22 cellular contexts compared by ENCODE assay signal in genomic region chr6:165939601-165940290, GRCh38.
"Had no signal": no experiment of that assay in that cellular context is flagged by ENCODE, and none has a peak within 500 bp of the region (broad histone marks: within the 10 kb centered on the region; RNA-seq: fewer than 3 reads in every experiment).

No MANE protein-coding gene starts in this region.

- H3K9ac ChIP-seq: KMS-11 had no signal

- H3K27ac ChIP-seq: body of pancreas, KMS-11, Peyer's patch, RWPE1, SJSA1 had no signal

- DNase-seq: activated CD4-positive, alpha-beta T cell treated with anti-CD3 and anti-CD28 coated beads for 48 hours; activated CD4-positive, alpha-beta T cell treated with anti-CD3 and anti-CD28 coated beads, Interleukin-2, amount 50 U/mL, for 4 hours; activated CD4-positive, CD25-positive, alpha-beta regulatory T cell treated with anti-CD3 and anti-CD28 coated beads, Interleukin-2, amount 50 U/mL, for 72 hours; activated CD8-positive, alpha-beta memory T cell treated with anti-CD3 and anti-CD28 coated beads, Interleukin-2, amount 50 U/mL, for 48 hours; activated CD8-positive, alpha-beta T cell treated with anti-CD3 and anti-CD28 coated beads, Interleukin-2, amount 10 ng/mL, durations not matched to agents 7 days and 5 days; activated T-cell treated with anti-CD3 and anti-CD28 coated beads, Interleukin-2, amount 50 U/mL, for 1 hour; aorta; body of pancreas; central memory CD4-positive, alpha-beta T cell; MM.1S; NCI-H1417; NCI-H1930; NCI-H2107; NCI-H510A treated with DMSO at 0.1 percent for 48 hours; NCI-H69; NK-92 treated with Interleukin-12 subunit alpha and Interleukin-12 subunit beta, amount 100 ng/mL, for 24 hours; OCI-M1; Peyer's patch; Right ventricle myocardium superior had no signal

- H3K36me3 ChIP-seq: Peyer's patch, SJSA1 had no signal

- H3K4me3 ChIP-seq: body of pancreas, Peyer's patch, SJSA1 had no signal

- H3K4me2 ChIP-seq: KMS-11 had no signal

- H3K4me1 ChIP-seq: body of pancreas, Peyer's patch, SJSA1 had no signal

- H3K27me3 ChIP-seq: body of pancreas, Peyer's patch, SJSA1 had no signal

- H3K9me3 ChIP-seq: body of pancreas, Peyer's patch, SJSA1 had no signal
